ENCODE assay signal across 9 cellular contexts in genomic region chr1:205237526-205238484, GRCh38. TPM values are rescaled to one million over a fixed set of nuclear protein-coding genes. Genes with fewer than 3 reads are reported as not detected.
DNase-seq lines count a peak whose midpoint lies in the region; ATAC-seq lines count a peak whose summit lies in the region.
"Had no signal": no experiment of that assay in that cellular context is flagged by ENCODE, and none has a peak within 500 bp of the region (broad histone marks: within the 10 kb centered on the region; RNA-seq: fewer than 3 reads in every experiment).

No MANE protein-coding gene starts in this region.

- H3K27me3 Mint-ChIP-seq in activated T-helper 2 cell treated with anti-CD3 and anti-CD28 coated beads, Interferon-gamma antibody, Interleukin-2, Interleukin-4, amounts not matched to agents 10 μg/mL and 5 μg/mL and 100 μg/mL, durations not matched to agents 14 hours and 24 hours and 36 hours (ENCODE audit: low read depth) = no peaks in the 10 kb centered on the region

- no peaks in the 10 kb centered on the region for H3K9me3 ChIP-seq in skeletal muscle tissue (ENCODE audit: control insufficient read depth in 3 of 3, low read length in 3 of 3)

- H3K27ac ChIP-seq in skeletal muscle tissue (ENCODE audit: low read depth, low read length) = peak overlapping the region; percentile 79

- DNase-seq in CMK (ENCODE audit: low read depth) (peak; percentile 77), HUDEP-2 (lab: John Stamatoyannopoulos, UW; ENCODE audit: unreplicated experiment in 76 of 76) (peak in 55 of 76 experiments; percentile 10 to 69 (median 33)), DMS79 (lab: John Stamatoyannopoulos, UW) (no peak), islet precursor cell (no peak), NCI-H2227 (lab: John Stamatoyannopoulos, UW; ENCODE audit: unreplicated experiment) (no peak)
- DNase-seq in activated T-helper 2 cell treated with anti-CD3 and anti-CD28 coated beads, Interferon-gamma antibody, Interleukin-2, Interleukin-4, amounts not matched to agents 10 μg/mL and 5 μg/mL and 100 μg/mL, durations not matched to agents 14 hours and 24 hours and 36 hours (ENCODE audit: low spot score) = no peak
- DNase-seq: NCI-H510A had no signal

- H3K27ac Mint-ChIP-seq in activated T-helper 2 cell treated with anti-CD3 and anti-CD28 coated beads, Interferon-gamma antibody, Interleukin-2, Interleukin-4, amounts not matched to agents 10 μg/mL and 5 μg/mL and 100 μg/mL, durations not matched to agents 14 hours and 24 hours and 36 hours = peak overlapping the region; percentile 91

- peaks cover 87 to 90% (median 88%) of the 10 kb centered on the region in 3 donors for H3K4me1 ChIP-seq in skeletal muscle tissue (ENCODE audit: control insufficient read depth in 3 of 3, insufficient read depth in 3 of 3, low read length in 3 of 3)

- intact Hi-C loops in activated T-helper 2 cell treated with anti-CD3 and anti-CD28 coated beads, Interferon-gamma antibody, Interleukin-2, Interleukin-4, amounts not matched to agents 10 μg/mL and 5 μg/mL and 100 μg/mL, durations not matched to agents 14 hours and 24 hours and 36 hours (cut with micrococcal nuclease) = loop anchor here (1.0 kb wide), 2 partner anchors 9 to 39 kb away; no protein-coding TSS in a partner anchor

- H3K36me3 Mint-ChIP-seq in activated T-helper 2 cell treated with anti-CD3 and anti-CD28 coated beads, Interferon-gamma antibody, Interleukin-2, Interleukin-4, amounts not matched to agents 10 μg/mL and 5 μg/mL and 100 μg/mL, durations not matched to agents 14 hours and 24 hours and 36 hours (ENCODE audit: low read depth) = peaks cover 8% of the 10 kb centered on the region

- H3K4me3 ChIP-seq in skeletal muscle tissue (ENCODE audit: low read length in 3 of 3) = peak overlapping the region in 2 of 3 donors; percentile 18 to 39

- peak overlapping the region; percentile 43 for H3K4me3 Mint-ChIP-seq in activated T-helper 2 cell treated with anti-CD3 and anti-CD28 coated beads, Interferon-gamma antibody, Interleukin-2, Interleukin-4, amounts not matched to agents 10 μg/mL and 5 μg/mL and 100 μg/mL, durations not matched to agents 14 hours and 24 hours and 36 hours (ENCODE audit: low read depth)

- peak overlapping the region; percentile 36 to 66 (median 45) for H3K9ac ChIP-seq in skeletal muscle tissue (ENCODE audit: low read depth in 1 of 3, low read length in 3 of 3)

- ATAC-seq in HG03439 (IDR thresholded peaks at IDR 0.05; ENCODE audit: unreplicated experiment) = no peak

- peaks cover 38% of the 10 kb centered on the region for H3K4me1 Mint-ChIP-seq in activated T-helper 2 cell treated with anti-CD3 and anti-CD28 coated beads, Interferon-gamma antibody, Interleukin-2, Interleukin-4, amounts not matched to agents 10 μg/mL and 5 μg/mL and 100 μg/mL, durations not matched to agents 14 hours and 24 hours and 36 hours (ENCODE audit: low read depth)

- no peaks in the 10 kb centered on the region for H3K9me3 Mint-ChIP-seq in activated T-helper 2 cell treated with anti-CD3 and anti-CD28 coated beads, Interferon-gamma antibody, Interleukin-2, Interleukin-4, amounts not matched to agents 10 μg/mL and 5 μg/mL and 100 μg/mL, durations not matched to agents 14 hours and 24 hours and 36 hours

- peaks cover 4 to 7% (median 5%) of the 10 kb centered on the region in 3 donors for H3K36me3 ChIP-seq in skeletal muscle tissue (ENCODE audit: control insufficient read depth in 3 of 3, insufficient read depth in 3 of 3, low read length in 3 of 3)

- H3K27me3 ChIP-seq in skeletal muscle tissue (ENCODE audit: control insufficient read depth in 3 of 3, insufficient read depth in 3 of 3, low read length in 3 of 3) = no peaks in the 10 kb centered on the region

RNA-seq across cellular contexts. Expression of gene TMCC2, which starts 10.1 kb away (rescaled TPM):
- 13.4 and 14.0 TPM in 2 replicates for total RNA-seq in activated T-helper 2 cell treated with anti-CD3 and anti-CD28 coated beads, Interferon-gamma antibody, Interleukin-2, Interleukin-4, amounts not matched to agents 10 μg/mL and 5 μg/mL and 100 μg/mL, durations not matched to agents 14 hours and 24 hours and 36 hours
- 15.1 TPM for total RNA-seq in skeletal muscle tissue

RNA-seq across cellular contexts. Expression of gene DSTYK, which starts 26.3 kb away (rescaled TPM):
- 27.3 and 28.6 TPM in 2 replicates for total RNA-seq in activated T-helper 2 cell treated with anti-CD3 and anti-CD28 coated beads, Interferon-gamma antibody, Interleukin-2, Interleukin-4, amounts not matched to agents 10 μg/mL and 5 μg/mL and 100 μg/mL, durations not matched to agents 14 hours and 24 hours and 36 hours
- 10.4 TPM for total RNA-seq in skeletal muscle tissue

Comparison
In these comparisons a context has a peak if more than half of its experiments do, and no peak if none do; other contexts are left out.
1. DNase-seq: peak in CMK (single experiment) and HUDEP-2 (55 of 76); none in activated T-helper 2 cell treated with anti-CD3 and anti-CD28 coated beads, Interferon-gamma antibody, Interleukin-2, Interleukin-4, amounts not matched to agents 10 μg/mL and 5 μg/mL and 100 μg/mL, durations not matched to agents 14 hours and 24 hours and 36 hours (single experiment), DMS79 (single experiment), islet precursor cell (single experiment) and NCI-H2227 (single experiment).